In genomic region chr1:180233191-180234011, GRCh38 we compare ENCODE assay signal across 16 cellular contexts. TPM values are rescaled to one million over a fixed set of nuclear protein-coding genes. Genes with fewer than 3 reads are reported as not detected.
A peak's percentile ranks its signal among the peaks of the same experiment; 100 is the strongest.
DNase-seq lines count a peak whose midpoint lies in the region; ATAC-seq lines count a peak whose summit lies in the region.
"Had no signal": no experiment of that assay in that cellular context is flagged by ENCODE, and none has a peak within 500 bp of the region (broad histone marks: within the 10 kb centered on the region; RNA-seq: fewer than 3 reads in every experiment).

No MANE protein-coding gene starts in this region.

- no peaks in the 10 kb centered on the region for H3K36me3 ChIP-seq in mesenchymal stem cell (ENCODE audit: control insufficient read depth in 1 of 2, insufficient read depth in 2 of 2, low read depth in 1 of 2, low read length in 2 of 2)
- H3K36me3 ChIP-seq: thyroid gland had no signal

- no peaks in the 10 kb centered on the region for H3K79me1 ChIP-seq in mesenchymal stem cell (replicated peaks; ENCODE audit: low read length, poor library complexity, severe bottlenecking)

- H3K4ac ChIP-seq in mesenchymal stem cell (ENCODE audit: low read depth in 1 of 2, low read length in 2 of 2): no peak overlapping the region

- peak overlapping the region; percentile 61 for H2BK15ac ChIP-seq in mesenchymal stem cell (ENCODE audit: low read depth, poor library complexity, severe bottlenecking)

- H3K4me3 ChIP-seq in mesenchymal stem cell (ENCODE audit: insufficient read depth in 1 of 2, low read depth in 1 of 2, low read length in 2 of 2): no peak overlapping the region
- H3K4me3 ChIP-seq: GM12878, thyroid gland had no signal

- H3K23ac ChIP-seq in mesenchymal stem cell (ENCODE audit: low read length in 2 of 2): peak overlapping the region in 1 of 2 experiments; percentile 68

- H4K8ac ChIP-seq in mesenchymal stem cell (ENCODE audit: low read length): no peak overlapping the region

- H4K91ac ChIP-seq in mesenchymal stem cell (ENCODE audit: low read length): no peak overlapping the region

- no peak overlapping the region for H2AFZ ChIP-seq in mesenchymal stem cell (ENCODE audit: low read depth, low read length)

- no peak overlapping the region for H3K9ac ChIP-seq in mesenchymal stem cell (ENCODE audit: low read length)

- POLR2A ChIA-PET in activated CD4-positive, alpha-beta memory T cell treated with anti-CD3 and anti-CD28 coated beads, Interleukin-2, amount 10 ng/mL, durations not matched to agents 7 days and 5 days (lab: Charles Lee): no interaction called here

- no peak overlapping the region for H2BK5ac ChIP-seq in mesenchymal stem cell (ENCODE audit: low read depth, low read length, poor library complexity, severe bottlenecking)

- no peak overlapping the region for H3K27ac Mint-ChIP-seq in stimulated activated naive CD8-positive, alpha-beta T cell treated with anti-CD3 and anti-CD28 coated beads, Interleukin-15, amount 100 ng/mL, for 72 hours
- H3K27ac Mint-ChIP-seq in activated CD4-positive, alpha-beta memory T cell treated with anti-CD3 and anti-CD28 coated beads, Interleukin-2, amount 10 ng/mL, durations not matched to agents 7 days and 5 days: no peak overlapping the region

- no peak overlapping the region for H2BK120ac ChIP-seq in mesenchymal stem cell (ENCODE audit: low read depth, low read length)

- peaks cover 53% of the 10 kb centered on the region for H3K4me1 ChIP-seq in mesenchymal stem cell (ENCODE audit: control insufficient read depth, insufficient read depth, low read depth, low read length)

- peaks cover 4% of the 10 kb centered on the region for H3K36me3 Mint-ChIP-seq in activated CD4-positive, alpha-beta memory T cell treated with anti-CD3 and anti-CD28 coated beads, Interleukin-2, amount 10 ng/mL, durations not matched to agents 7 days and 5 days (ENCODE audit: low read depth)

- no peaks in the 10 kb centered on the region for H3K9me3 ChIP-seq in mesenchymal stem cell (ENCODE audit: control insufficient read depth, low read length)
- H3K9me3 ChIP-seq: thyroid gland had no signal

- H3K18ac ChIP-seq in mesenchymal stem cell (ENCODE audit: low read depth in 1 of 2, low read length in 2 of 2): no peak overlapping the region

- WGBS in mesenchymal stem cell: 3% methylated on average over 58 of the region's 71 CpGs

- DNase-seq in stimulated activated naive CD8-positive, alpha-beta T cell treated with anti-CD3 and anti-CD28 coated beads, Interleukin-15, amount 100 ng/mL, for 72 hours: no peak
- DNase-seq in stimulated activated naive CD8-positive, alpha-beta T cell treated with anti-CD3 and anti-CD28 coated beads, Interleukin-15, Interleukin-2, amounts not matched to agents 100 U/mL and 50 U/mL, for 24 hours: no peak
- no peak for DNase-seq in activated CD4-positive, alpha-beta memory T cell treated with anti-CD3 and anti-CD28 coated beads, Interleukin-2, amount 10 ng/mL, durations not matched to agents 7 days and 5 days
- DNase-seq in mesenchymal stem cell: no peak
- no peak for DNase-seq in effector CD4-positive, alpha-beta T cell
- DNase-seq in epidermal melanocyte (ENCODE audit: insufficient read length, low spot score): no peak
- DNase-seq: activated CD4-positive, alpha-beta T cell treated with anti-CD3 and anti-CD28 coated beads, Interleukin-2, amount 10 ng/mL, durations not matched to agents 7 days and 5 days; activated naive CD4-positive, alpha-beta T cell; effector memory CD4-positive, alpha-beta T cell; kidney; NCI-H2029 had no signal

- H3K14ac ChIP-seq in mesenchymal stem cell (ENCODE audit: low read length in 2 of 2): no peak overlapping the region

- ATAC-seq in stimulated activated naive CD8-positive, alpha-beta T cell treated with anti-CD3 and anti-CD28 coated beads, Interleukin-15, amount 100 ng/mL, for 72 hours: no peak
- no peak for ATAC-seq in stimulated activated naive CD8-positive, alpha-beta T cell treated with anti-CD3 and anti-CD28 coated beads, Interleukin-15, Interleukin-2, amounts not matched to agents 100 U/mL and 50 U/mL, for 24 hours
- ATAC-seq in GM21360 (IDR thresholded peaks at IDR 0.05; ENCODE audit: unreplicated experiment): no peak
- ATAC-seq: GM12878 had no signal

- peaks cover 73% of the 10 kb centered on the region for H3K4me1 Mint-ChIP-seq in stimulated activated naive CD8-positive, alpha-beta T cell treated with anti-CD3 and anti-CD28 coated beads, Interleukin-15, amount 100 ng/mL, for 72 hours
- H3K4me1 Mint-ChIP-seq in activated CD4-positive, alpha-beta memory T cell treated with anti-CD3 and anti-CD28 coated beads, Interleukin-2, amount 10 ng/mL, durations not matched to agents 7 days and 5 days: peaks cover 30% of the 10 kb centered on the region

- H3K27me3 ChIP-seq in mesenchymal stem cell (ENCODE audit: control insufficient read depth in 1 of 2, insufficient read depth in 1 of 2, low read length in 2 of 2): peaks cover 73 to 93% of the 10 kb centered on the region in 2 experiments

- H3K4me2 ChIP-seq in mesenchymal stem cell (ENCODE audit: low read length, poor library complexity, severe bottlenecking): no peak overlapping the region

- CTCF ChIA-PET in activated CD4-positive, alpha-beta memory T cell treated with anti-CD3 and anti-CD28 coated beads, Interleukin-2, amount 10 ng/mL, durations not matched to agents 7 days and 5 days (lab: Charles Lee): interaction anchor here (1.9 kb wide), 1 partner anchor 46 kb away, joined by 4 read pairs; no protein-coding TSS in a partner anchor

- H3K27me3 Mint-ChIP-seq in stimulated activated naive CD8-positive, alpha-beta T cell treated with anti-CD3 and anti-CD28 coated beads, Interleukin-15, amount 100 ng/mL, for 72 hours: peaks cover 94% of the 10 kb centered on the region
- H3K27me3 Mint-ChIP-seq in activated CD4-positive, alpha-beta memory T cell treated with anti-CD3 and anti-CD28 coated beads, Interleukin-2, amount 10 ng/mL, durations not matched to agents 7 days and 5 days: peaks cover 83% of the 10 kb centered on the region

- H3K4me3 Mint-ChIP-seq in stimulated activated naive CD8-positive, alpha-beta T cell treated with anti-CD3 and anti-CD28 coated beads, Interleukin-15, amount 100 ng/mL, for 72 hours: peak overlapping the region; percentile 23 to 56
- peak overlapping the region; percentile 21 for H3K4me3 Mint-ChIP-seq in activated CD4-positive, alpha-beta memory T cell treated with anti-CD3 and anti-CD28 coated beads, Interleukin-2, amount 10 ng/mL, durations not matched to agents 7 days and 5 days
- H3K4me3 Mint-ChIP-seq: activated CD4-positive, alpha-beta T cell treated with anti-CD3 and anti-CD28 coated beads, Interleukin-2, amount 10 ng/mL, durations not matched to agents 7 days and 5 days had no signal

- no peak overlapping the region for H2AK5ac ChIP-seq in mesenchymal stem cell (ENCODE audit: low read length, severe bottlenecking)

- no peak overlapping the region for H3K27ac ChIP-seq in mesenchymal stem cell (ENCODE audit: low read length, poor library complexity, severe bottlenecking)
- H3K27ac ChIP-seq: C4-2B, thyroid gland had no signal

- H2BK12ac ChIP-seq in mesenchymal stem cell (ENCODE audit: low read length in 2 of 2): no peak overlapping the region

- no peaks in the 10 kb centered on the region for H3K9me3 Mint-ChIP-seq in stimulated activated naive CD8-positive, alpha-beta T cell treated with anti-CD3 and anti-CD28 coated beads, Interleukin-15, amount 100 ng/mL, for 72 hours
- no peaks in the 10 kb centered on the region for H3K9me3 Mint-ChIP-seq in activated CD4-positive, alpha-beta memory T cell treated with anti-CD3 and anti-CD28 coated beads, Interleukin-2, amount 10 ng/mL, durations not matched to agents 7 days and 5 days
- H3K9me3 Mint-ChIP-seq: activated CD4-positive, alpha-beta T cell treated with anti-CD3 and anti-CD28 coated beads, Interleukin-2, amount 10 ng/mL, durations not matched to agents 7 days and 5 days had no signal

RNA-seq across cellular contexts. Expression of gene LHX4, which starts 3.3 kb away (rescaled TPM):
- total RNA-seq in activated CD4-positive, alpha-beta memory T cell treated with anti-CD3 and anti-CD28 coated beads, Interleukin-2, amount 10 ng/mL, durations not matched to agents 7 days and 5 days: not detected
- polyA plus RNA-seq in mesenchymal stem cell (2013, experiment 1 of 2): 0.01 TPM
- polyA plus RNA-seq in mesenchymal stem cell (2013, experiment 2 of 2): 0.01 TPM
- total RNA-seq: activated CD4-positive, alpha-beta T cell treated with anti-CD3 and anti-CD28 coated beads, Interleukin-2, amount 10 ng/mL, durations not matched to agents 7 days and 5 days; GM12878; kidney; T-helper 2 cell treated with Interferon-gamma antibody and Interleukin-4, amounts not matched to agents 100 ng/mL and 5 ng/mL, for 36 hours; thyroid gland had no signal
